ENCODE assay signal across 13 cellular contexts in the genomic region with DNA sequence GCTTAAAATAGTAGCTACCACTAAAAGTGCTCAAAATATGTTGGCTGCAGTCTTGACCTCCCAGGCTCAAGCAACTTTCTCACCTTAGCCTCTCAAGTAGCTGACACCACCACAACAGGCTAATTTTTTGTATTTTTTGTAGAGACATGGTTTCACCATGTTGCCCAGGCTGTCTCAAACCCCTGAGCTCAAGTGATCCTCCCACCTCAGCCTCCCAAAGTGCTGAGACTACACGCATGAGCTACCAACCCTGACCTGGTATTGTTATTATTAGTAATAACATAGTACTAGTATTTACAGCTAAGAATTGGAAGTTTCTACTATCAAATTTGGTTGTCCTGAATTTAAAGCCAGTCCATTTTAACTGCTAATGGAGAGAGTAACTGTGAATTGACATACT. TPM values are rescaled to one million over a fixed set of nuclear protein-coding genes. Genes with fewer than 3 reads are reported as not detected.
DNase-seq lines count a peak whose midpoint lies in the region; ATAC-seq, FAIRE-seq and TF ChIP-seq lines count a peak whose summit lies in the region.
"Had no signal": no experiment of that assay in that cellular context is flagged by ENCODE, and none has a peak within 500 bp of the region (broad histone marks: within the 10 kb centered on the region; RNA-seq: fewer than 3 reads in every experiment).

No MANE protein-coding gene starts in this region.

- DNase-seq in GM12865 (ENCODE audit: low read depth) (peak; percentile 77), RPMI8226 (peak; percentile 14), NCI-H748 treated with DMSO at 0.1 percent for 48 hours (lab: John Stamatoyannopoulos, UW) (no peak), upper lobe of right lung (no peak), urothelium cell line (ENCODE audit: low spot score) (no peak), NCI-H1436 treated with DMSO at 0.1 percent for 48 hours (lab: John Stamatoyannopoulos, UW) (no peak)
- DNase-seq: HFFc6, NCI-H446 treated with DMSO at 0.1 percent for 48 hours, retina, uterus had no signal

- no peaks in the 10 kb centered on the region for H3K27me3 ChIP-seq in upper lobe of right lung
- H3K27me3 ChIP-seq: SJCRH30, uterus had no signal

- H3K4me3 ChIP-seq in GM12865 (ENCODE audit: low read depth, low read length) = peak overlapping the region; percentile 57
- no peak overlapping the region for H3K4me3 ChIP-seq in upper lobe of right lung
- H3K4me3 ChIP-seq: uterus had no signal

- FAIRE-seq in urothelium cell line (lab: Jason Lieb, UNC) = no peak

- H3K4me1 ChIP-seq in upper lobe of right lung = no peaks in the 10 kb centered on the region
- H3K4me1 ChIP-seq: uterus had no signal

- H3K27ac ChIP-seq in upper lobe of right lung = no peak overlapping the region
- H3K27ac ChIP-seq: uterus had no signal

- intact Hi-C loops in upper lobe of right lung (cut with DNase I) = no loop called here

- no peaks in the 10 kb centered on the region for H3K9me3 ChIP-seq in upper lobe of right lung
- H3K9me3 ChIP-seq: SJCRH30, uterus had no signal

- ATAC-seq in GM19452 (IDR thresholded peaks at IDR 0.05; ENCODE audit: unreplicated experiment) (peak; percentile 33), HG03025 (IDR thresholded peaks at IDR 0.05; ENCODE audit: low FRiP score, unreplicated experiment) (peak; percentile 31), upper lobe of right lung (no peak)

- H3K36me3 ChIP-seq in upper lobe of right lung = no peaks in the 10 kb centered on the region
- H3K36me3 ChIP-seq: SJCRH30, uterus had no signal

- no peak for TF ChIP-seq CTCF in GM12865 (IDR thresholded peaks at IDR 0.05; ENCODE audit: insufficient read depth, low read depth, low read length, missing control alignments)
- no peak for TF ChIP-seq CTCF in upper lobe of right lung (IDR thresholded peaks at IDR 0.05)

RNA-seq across cellular contexts. Expression of a gene that starts 18.0 kb away (rescaled TPM):
- total RNA-seq in upper lobe of right lung = 1.7 TPM
- total RNA-seq: HFFc6 had no signal

RNA-seq across cellular contexts. Expression of a gene that starts 31.2 kb away (rescaled TPM):
- 24.0 TPM for total RNA-seq in upper lobe of right lung

Comparison
In these comparisons a context has a peak if more than half of its experiments do, and no peak if none do; other contexts are left out.
1. DNase-seq: peak in GM12865 (single experiment) and RPMI8226 (single experiment); none in NCI-H748 treated with DMSO at 0.1 percent for 48 hours (single experiment), upper lobe of right lung (single experiment), urothelium cell line (single experiment) and NCI-H1436 treated with DMSO at 0.1 percent for 48 hours (single experiment).